Comparison of ENCODE assay signal across 10 cellular contexts in genomic region chr12:8709124-8709830, GRCh38. TPM values are rescaled to one million over a fixed set of nuclear protein-coding genes. Genes with fewer than 3 reads are reported as not detected.
DNase-seq lines count a peak whose midpoint lies in the region; ATAC-seq and TF ChIP-seq lines count a peak whose summit lies in the region.
"Had no signal": no experiment of that assay in that cellular context is flagged by ENCODE, and none has a peak within 500 bp of the region (broad histone marks: within the 10 kb centered on the region; RNA-seq: fewer than 3 reads in every experiment).

No MANE protein-coding gene starts in this region.

- no peaks in the 10 kb centered on the region for H3K9me3 Mint-ChIP-seq in activated CD4-positive, alpha-beta T cell treated with anti-CD3 and anti-CD28 coated beads, Interleukin-2, amount 10 ng/mL, durations not matched to agents 7 days and 5 days

- CTCF ChIA-PET in activated CD4-positive, alpha-beta T cell treated with anti-CD3 and anti-CD28 coated beads, Interleukin-2, amount 10 ng/mL, durations not matched to agents 7 days and 5 days (lab: Charles Lee) = interaction anchor here (0.6 to 1.8 kb wide), 2 partner anchors 10 to 27 kb away, joined by 4 to 5 read pairs; no protein-coding TSS in a partner anchor

- H3K4me1 ChIP-seq in ascending aorta (peaks cover 0 to 22% of the 10 kb centered on the region in 2 donors), hepatocyte (ENCODE audit: insufficient read depth) (no peaks in the 10 kb centered on the region), skeletal muscle satellite cell (ENCODE audit: control insufficient read depth, insufficient read depth, low read length) (no peaks in the 10 kb centered on the region)

- DNase-seq in ELR (ENCODE audit: low read depth) (peak; percentile 5), ascending aorta (ENCODE audit: low spot score in 2 of 2) (no peak), hepatocyte (ENCODE audit: low spot score) (no peak), GM13976 (ENCODE audit: low spot score) (no peak)
- no peak for DNase-seq in stimulated activated CD4-positive, alpha-beta T cell treated with anti-CD3 and anti-CD28 coated beads, Interleukin-2, amount 100 ng/mL, for 24 hours
- no peak for DNase-seq in activated CD4-positive, alpha-beta T cell treated with anti-CD3 and anti-CD28 coated beads, Interleukin-2, amount 10 ng/mL, durations not matched to agents 7 days and 5 days
- DNase-seq: glutamatergic neuron, KG1 had no signal

- H3K27ac ChIP-seq in ascending aorta (peak overlapping the region; percentile 48 to 59), hepatocyte (no peak overlapping the region)

- H3K79me2 ChIP-seq in hepatocyte = peaks cover 71% of the 10 kb centered on the region

- H3K9me3 ChIP-seq in ascending aorta = no peaks in the 10 kb centered on the region
- H3K9me3 ChIP-seq in hepatocyte (ENCODE audit: low read depth) = no peaks in the 10 kb centered on the region
- H3K9me3 ChIP-seq in skeletal muscle satellite cell (replicated peaks; ENCODE audit: low read length) = no peaks in the 10 kb centered on the region

- peaks cover 6% of the 10 kb centered on the region for H3K4me1 Mint-ChIP-seq in activated CD4-positive, alpha-beta T cell treated with anti-CD3 and anti-CD28 coated beads, Interleukin-2, amount 10 ng/mL, durations not matched to agents 7 days and 5 days

- peak overlapping the region; percentile 48 to 60 for H3K4me3 ChIP-seq in ascending aorta
- H3K4me3 ChIP-seq in hepatocyte = no peak overlapping the region
- peak overlapping the region; percentile 30 for H3K4me3 ChIP-seq in skeletal muscle satellite cell (ENCODE audit: low read length)

- in situ Hi-C loops in GM13976 (cut with MboI; ENCODE audit: low sequenced_read_pairs, unreplicated experiment) = no loop called here

- H4K20me1 ChIP-seq in hepatocyte (ENCODE audit: insufficient read depth, poor library complexity, severe bottlenecking) = peaks cover 14% of the 10 kb centered on the region

- H3K36me3 ChIP-seq in ascending aorta (peaks cover 0 to 2% of the 10 kb centered on the region in 2 donors), hepatocyte (replicated peaks; ENCODE audit: insufficient read depth, low read depth) (no peaks in the 10 kb centered on the region), skeletal muscle satellite cell (ENCODE audit: insufficient read depth, low read length) (peaks cover 3% of the 10 kb centered on the region)

- H2AFZ ChIP-seq in hepatocyte = no peak overlapping the region

- POLR2A ChIA-PET in activated CD4-positive, alpha-beta T cell treated with anti-CD3 and anti-CD28 coated beads, Interleukin-2, amount 10 ng/mL, durations not matched to agents 7 days and 5 days (lab: Charles Lee) = no interaction called here

- no peaks in the 10 kb centered on the region for H3K27me3 Mint-ChIP-seq in activated CD4-positive, alpha-beta T cell treated with anti-CD3 and anti-CD28 coated beads, Interleukin-2, amount 10 ng/mL, durations not matched to agents 7 days and 5 days

- H3K27me3 ChIP-seq in ascending aorta (no peaks in the 10 kb centered on the region), hepatocyte (no peaks in the 10 kb centered on the region), skeletal muscle satellite cell (ENCODE audit: control insufficient read depth, insufficient read depth, low read length) (no peaks in the 10 kb centered on the region)

- 86% methylated on average over 6 of the region's 6 CpGs for WGBS in hepatocyte (ENCODE audit: low lambda C conversion rate, missing lambda C conversion rate)

- intact Hi-C loops in ascending aorta (cut with DNase I) = no loop called here

- H3K4me2 ChIP-seq in hepatocyte (peak overlapping the region; percentile 29), skeletal muscle satellite cell (ENCODE audit: low read length) (peak overlapping the region; percentile 65)

- H3K9me2 ChIP-seq in hepatocyte (replicated peaks; ENCODE audit: insufficient read depth) = no peaks in the 10 kb centered on the region

- ATAC-seq in GM18511 (IDR thresholded peaks at IDR 0.05; ENCODE audit: unreplicated experiment) = no peak

- H3K4me3 Mint-ChIP-seq in activated CD4-positive, alpha-beta T cell treated with anti-CD3 and anti-CD28 coated beads, Interleukin-2, amount 10 ng/mL, durations not matched to agents 7 days and 5 days = no peak overlapping the region

- H3K9ac ChIP-seq in skeletal muscle satellite cell (ENCODE audit: low read depth, low read length) = no peak overlapping the region

- H3K27ac Mint-ChIP-seq in activated CD4-positive, alpha-beta T cell treated with anti-CD3 and anti-CD28 coated beads, Interleukin-2, amount 10 ng/mL, durations not matched to agents 7 days and 5 days = no peak overlapping the region

- H3K36me3 Mint-ChIP-seq in activated CD4-positive, alpha-beta T cell treated with anti-CD3 and anti-CD28 coated beads, Interleukin-2, amount 10 ng/mL, durations not matched to agents 7 days and 5 days (ENCODE audit: low read depth) = no peaks in the 10 kb centered on the region

- TF ChIP-seq CTCF in ascending aorta (IDR thresholded peaks at IDR 0.05) = no peak
- TF ChIP-seq CTCF in hepatocyte (IDR thresholded peaks at IDR 0.05; ENCODE audit: poor library complexity) = no peak
- TF ChIP-seq CTCF in GM13976 (IDR thresholded peaks at IDR 0.05; ENCODE audit: borderline replicate concordance, control extremely low read depth, extremely low read depth, insufficient read depth, missing control alignments) = no peak

RNA-seq across cellular contexts. Expression of gene RIMKLB, which starts 11.5 kb away (rescaled TPM):
- 26.0 TPM for total RNA-seq in ascending aorta
- total RNA-seq in hepatocyte = 28.9 and 37.3 TPM in 2 replicates
- polyA plus RNA-seq in hepatocyte = 20.7 and 25.7 TPM in 2 replicates
- 16.6 and 19.5 TPM in 2 replicates for total RNA-seq in skeletal muscle satellite cell (2012; rRNA removed)
- 1 to 10 TPM; 4.7 TPM for total RNA-seq in activated CD4-positive, alpha-beta T cell treated with anti-CD3 and anti-CD28 coated beads, Interleukin-2, amount 10 ng/mL, durations not matched to agents 7 days and 5 days

RNA-seq across cellular contexts. Expression of gene MFAP5, which starts 46.7 kb away (rescaled TPM):
- total RNA-seq in ascending aorta (174 TPM), hepatocyte (1.7 and 1.9 TPM in 2 replicates)
- 0.15 and 1.0 TPM in 2 replicates for polyA plus RNA-seq in hepatocyte
- 2.0 and 62.0 TPM in 2 replicates for total RNA-seq in skeletal muscle satellite cell (2012; rRNA removed)
- not detected for total RNA-seq in activated CD4-positive, alpha-beta T cell treated with anti-CD3 and anti-CD28 coated beads, Interleukin-2, amount 10 ng/mL, durations not matched to agents 7 days and 5 days

Comparison
In these comparisons a context has a peak if more than half of its experiments do, and no peak if none do; other contexts are left out.
1. RNA of gene MFAP5, which starts 46.7 kb away (total RNA-seq): 174 TPM in ascending aorta (single experiment); 1.7 to 1.9 TPM in hepatocyte and not detected in activated CD4-positive, alpha-beta T cell treated with anti-CD3 and anti-CD28 coated beads, Interleukin-2, amount 10 ng/mL, durations not matched to agents 7 days and 5 days; every median in the first group is over 10 times any median in the second.